2 cellular contexts compared by ENCODE assay signal in genomic region chr4:2837110-2837903, GRCh38.
TF ChIP-seq lines count a peak whose summit lies in the region.

No MANE protein-coding gene starts in this region.

TF ChIP-seq in SK-N-SH treated with all-trans-retinoic acid at 6 μM for 48 hours, 23 proteins besides CTCF, POLR2A, EP300 and RAD21 (continued from another document):
- no peak for TF ChIP-seq SNAI2 (CRISPR knock-in tag; IDR thresholded peaks at IDR 0.05)

TF ChIP-seq in endothelial cell of umbilical vein, 7 proteins besides CTCF, POLR2A, EP300 and RAD21 (continued from another document):
- TF ChIP-seq JUN (IDR thresholded peaks at IDR 0.05; ENCODE audit: borderline replicate concordance, insufficient read depth, insufficient read length, low read depth): no peak
- TF ChIP-seq MAX (IDR thresholded peaks at IDR 0.05; ENCODE audit: insufficient read depth, insufficient read length): no peak
- no peak for TF ChIP-seq FOS (IDR thresholded peaks at IDR 0.05; ENCODE audit: borderline replicate concordance, insufficient read depth, low read length)
- no peak for TF ChIP-seq MYC (IDR thresholded peaks at IDR 0.05; ENCODE audit: low read depth, low read length)
TF ChIP-seq in endothelial cell of umbilical vein: peak in this region for 0.
